17 cellular contexts compared by ENCODE assay signal in genomic region chr20:58927490-58928061, GRCh38.
"Had no signal": no experiment of that assay in that cellular context is flagged by ENCODE, and none has a peak within 500 bp of the region (broad histone marks: within the 10 kb centered on the region; RNA-seq: fewer than 3 reads in every experiment).

No MANE protein-coding gene starts in this region.

- H3K9me3 Mint-ChIP-seq: dendritic cell treated with granulocyte-macrophage colony-stimulating factor and Interleukin-4, amounts not matched to agents 40 ng/mL and 50 ng/mL, for 4 days; effector memory CD8-positive, alpha-beta T cell; natural killer cell; neural crest cell; stimulated activated memory B cell treated with anti-CD40 and anti-IgM and Interleukin-4, amounts not matched to agents 10 μg/mL and 1 μg/mL and 100 μg/mL, for 72 hours; stimulated activated naive CD8-positive, alpha-beta T cell treated with anti-CD3 and anti-CD28 coated beads, Interleukin-15, Interleukin-2, amounts not matched to agents 100 ng/mL and 50 ng/mL, for 24 hours had no signal

- H3K4me1 Mint-ChIP-seq: natural killer cell; neural crest cell; stimulated activated memory B cell treated with anti-CD40 and anti-IgM and Interleukin-4, amounts not matched to agents 10 μg/mL and 1 μg/mL and 100 μg/mL, for 72 hours had no signal

- H3K27me3 ChIP-seq: hepatocyte, ovary, tibial artery, upper lobe of left lung had no signal

- H3K27me3 Mint-ChIP-seq: dendritic cell treated with granulocyte-macrophage colony-stimulating factor and Interleukin-4, amounts not matched to agents 40 ng/mL and 50 ng/mL, for 4 days had no signal

- H3K27ac ChIP-seq: hepatocyte, ovary, tibial artery, upper lobe of left lung had no signal

- H3K4me3 ChIP-seq: hepatocyte, ovary, smooth muscle cell, tibial artery, upper lobe of left lung had no signal

- H3K36me3 ChIP-seq: ovary, tibial artery, upper lobe of left lung had no signal

- H3K27ac Mint-ChIP-seq: dendritic cell treated with granulocyte-macrophage colony-stimulating factor and Interleukin-4, amounts not matched to agents 40 ng/mL and 50 ng/mL, for 4 days; effector memory CD8-positive, alpha-beta T cell; natural killer cell; stimulated activated memory B cell treated with anti-CD40 and anti-IgM and Interleukin-4, amounts not matched to agents 10 μg/mL and 1 μg/mL and 100 μg/mL, for 72 hours; stimulated activated naive CD8-positive, alpha-beta T cell treated with anti-CD3 and anti-CD28 coated beads, Interleukin-15, Interleukin-2, amounts not matched to agents 100 ng/mL and 50 ng/mL, for 24 hours had no signal

- H3K4me3 Mint-ChIP-seq: dendritic cell treated with granulocyte-macrophage colony-stimulating factor and Interleukin-4, amounts not matched to agents 40 ng/mL and 50 ng/mL, for 4 days; effector memory CD8-positive, alpha-beta T cell; natural killer cell; neural crest cell; stimulated activated memory B cell treated with anti-CD40 and anti-IgM and Interleukin-4, amounts not matched to agents 10 μg/mL and 1 μg/mL and 100 μg/mL, for 72 hours; stimulated activated naive CD8-positive, alpha-beta T cell treated with anti-CD3 and anti-CD28 coated beads, Interleukin-15, Interleukin-2, amounts not matched to agents 100 ng/mL and 50 ng/mL, for 24 hours had no signal

- DNase-seq: effector memory CD8-positive, alpha-beta T cell; erythroblast; foreskin melanocyte; kidney; left cardiac atrium; natural killer cell; ovary; right cardiac atrium; stimulated activated CD4-positive, alpha-beta T cell treated with anti-CD3 and anti-CD28 coated beads, Interleukin-4, amount 100 ng/mL, for 1 hour; tibial artery; upper lobe of left lung had no signal

- H3K36me3 Mint-ChIP-seq: natural killer cell; stimulated activated memory B cell treated with anti-CD40 and anti-IgM and Interleukin-4, amounts not matched to agents 10 μg/mL and 1 μg/mL and 100 μg/mL, for 72 hours had no signal
